In genomic region chr11:120717623-120718022, GRCh38 we compare ENCODE assay signal across 32 cellular contexts.
"Had no signal": no experiment of that assay in that cellular context is flagged by ENCODE, and none has a peak within 500 bp of the region (broad histone marks: within the 10 kb centered on the region; RNA-seq: fewer than 3 reads in every experiment).

No MANE protein-coding gene starts in this region.

- H3K36me3 ChIP-seq: WERI-Rb-1 had no signal

- FAIRE-seq: astrocyte, colon, endometrium, endothelial cell of umbilical vein, frontal cortex had no signal

- H3K27me3 ChIP-seq: body of pancreas had no signal

- H3K9me3 ChIP-seq: body of pancreas had no signal

- ATAC-seq: activated CD4-positive, alpha-beta T cell treated with anti-CD3 and anti-CD28 coated beads for 36 hours; activated T-cell treated with anti-CD3 and anti-CD28 coated beads, Interleukin-2, amount 50 U/mL, for 4 hours; activated T-helper 17 cell treated with anti-CD3 and anti-CD28 coated beads, Interleukin-2, amount 50 U/mL, for 72 hours; body of pancreas; T-helper 17 cell had no signal

- DNase-seq: activated B cell treated with CpG ODN at 0.5 μM for 24 hours; activated CD4-positive, alpha-beta memory T cell treated with anti-CD3 and anti-CD28 coated beads, Interleukin-2, amount 10 ng/mL, durations not matched to agents 7 days and 5 days; activated CD4-positive, alpha-beta T cell treated with anti-CD3 and anti-CD28 coated beads for 36 hours; activated CD4-positive, alpha-beta T cell treated with anti-CD3 and anti-CD28 coated beads, Interleukin-2, amount 10 ng/mL, durations not matched to agents 7 days and 5 days; activated CD4-positive, alpha-beta T cell treated with anti-CD3 and anti-CD28 coated beads, Interleukin-2, amount 50 U/mL, for 4 hours; activated CD4-positive, CD25-positive, alpha-beta regulatory T cell treated with anti-CD3 and anti-CD28 coated beads, Interleukin-2, amount 50 U/mL, for 72 hours; activated CD8-positive, alpha-beta memory T cell treated with anti-CD3 and anti-CD28 coated beads, Interleukin-2, amount 50 U/mL, for 48 hours; activated effector memory CD4-positive, alpha-beta T cell treated with Interleukin-2 at 50 U/mL for 16 hours; activated gamma-delta T cell treated with Interleukin-2 at 50 U/mL for 16 hours; activated naive CD4-positive, alpha-beta T cell treated with anti-CD3 and anti-CD28 coated beads, Interleukin-2, amount 50 U/mL, for 16 hours; activated naive CD4-positive, alpha-beta T cell treated with Interleukin-2 at 50 U/mL for 16 hours; activated T-cell treated with anti-CD3 and anti-CD28 coated beads for 4 hours; activated T-cell treated with anti-CD3 and anti-CD28 coated beads, Interleukin-2, amount 50 U/mL, for 4 hours; amniotic stem cell; anterior cingulate cortex; body of pancreas; caudate nucleus; cortex of kidney; dermis blood vessel endothelial cell; effector CD8-positive, alpha-beta T cell; foreskin fibroblast; T-helper 1 cell; T-helper 17 cell; T1000; WERI-Rb-1 had no signal

- H3K4me1 ChIP-seq: body of pancreas had no signal

- H3K27ac ChIP-seq: body of pancreas, epithelial cell of prostate, WERI-Rb-1 had no signal

- H3K4me3 ChIP-seq: body of pancreas had no signal
